ENCODE assay signal across 11 cellular contexts in genomic region chr6:165615629-165616028, GRCh38. TPM values are rescaled to one million over a fixed set of nuclear protein-coding genes. Genes with fewer than 3 reads are reported as not detected.
DNase-seq lines count a peak whose midpoint lies in the region; ATAC-seq and TF ChIP-seq lines count a peak whose summit lies in the region.
"Had no signal": no experiment of that assay in that cellular context is flagged by ENCODE, and none has a peak within 500 bp of the region (broad histone marks: within the 10 kb centered on the region; RNA-seq: fewer than 3 reads in every experiment).

No MANE protein-coding gene starts in this region.

- no peaks in the 10 kb centered on the region for H3K27me3 Mint-ChIP-seq in CD8-positive, alpha-beta T cell (ENCODE audit: low read depth)
- H3K27me3 Mint-ChIP-seq in activated naive CD8-positive, alpha-beta T cell treated with anti-CD3 and anti-CD28 coated beads for 36 hours, result no peaks in the 10 kb centered on the region

- H3K4me3 ChIP-seq in BLaER1, result peak overlapping the region; percentile 52
- no peak overlapping the region for H3K4me3 ChIP-seq in body of pancreas
- peak overlapping the region in 1 of 2 donors; percentile 20 for H3K4me3 ChIP-seq in muscle layer of colon (ENCODE audit: low read depth in 1 of 2, low read length in 2 of 2)
- H3K4me3 ChIP-seq in CD8-positive, alpha-beta T cell (ENCODE audit: low read depth, low read length), result no peak overlapping the region
- H3K4me3 ChIP-seq: SJSA1 had no signal

- intact Hi-C loops in body of pancreas (cut with DNase I), result no loop called here
- intact Hi-C loops in CD8-positive, alpha-beta T cell (cut with DNase I, micrococcal nuclease), result no loop called here

- no peak overlapping the region for H3K4me3 Mint-ChIP-seq in CD8-positive, alpha-beta T cell
- H3K4me3 Mint-ChIP-seq in activated naive CD8-positive, alpha-beta T cell treated with anti-CD3 and anti-CD28 coated beads for 36 hours, result no peak overlapping the region

- peak; percentile 57 for DNase-seq in H4 (ENCODE audit: low spot score)
- no peak for DNase-seq in body of pancreas
- no peak for DNase-seq in CD8-positive, alpha-beta T cell
- DNase-seq in NCI-H446 treated with DMSO at 0.1 percent for 48 hours (lab: John Stamatoyannopoulos, UW), result no peak
- DNase-seq in activated naive CD8-positive, alpha-beta T cell treated with anti-CD3 and anti-CD28 coated beads for 36 hours, result no peak
- DNase-seq: NCI-H1092 had no signal

- H3K27ac ChIP-seq in BLaER1, result no peak overlapping the region; the same call in 1 of the 2 replicates
- H3K27ac ChIP-seq in body of pancreas, result peak overlapping the region in 1 of 4 donors; percentile 40
- peak overlapping the region; percentile 14 for H3K27ac ChIP-seq in muscle layer of colon (ENCODE audit: low read depth, low read length)
- H3K27ac ChIP-seq in CD8-positive, alpha-beta T cell (ENCODE audit: low read depth, low read length), result no peak overlapping the region
- H3K27ac ChIP-seq: C4-2B, SJSA1 had no signal

- no peaks in the 10 kb centered on the region for H3K4me1 Mint-ChIP-seq in CD8-positive, alpha-beta T cell (ENCODE audit: low read depth)
- H3K4me1 Mint-ChIP-seq in activated naive CD8-positive, alpha-beta T cell treated with anti-CD3 and anti-CD28 coated beads for 36 hours, result no peaks in the 10 kb centered on the region

- 65 to 67% methylated on average over 5 of the region's 5 CpGs for WGBS in body of pancreas, 2 donors

- peak overlapping the region; percentile 83 for H3K4me2 ChIP-seq in BLaER1

- H3K9me3 ChIP-seq in BLaER1 (no peaks in the 10 kb centered on the region), body of pancreas (no peaks in the 10 kb centered on the region), muscle layer of colon (ENCODE audit: low read length) (no peaks in the 10 kb centered on the region)
- no peaks in the 10 kb centered on the region for H3K9me3 ChIP-seq in CD8-positive, alpha-beta T cell (ENCODE audit: low read length)
- H3K9me3 ChIP-seq: SJSA1 had no signal

- H4K20me1 ChIP-seq in BLaER1, result no peaks in the 10 kb centered on the region

- TF ChIP-seq CTCF in body of pancreas (IDR thresholded peaks at IDR 0.05), result no peak
- no peak for TF ChIP-seq CTCF in CD8-positive, alpha-beta T cell (IDR thresholded peaks at IDR 0.05)

- H3K36me3 ChIP-seq in BLaER1 (no peaks in the 10 kb centered on the region), body of pancreas (replicated peaks in 1 of 2; ENCODE audit: insufficient read depth in 1 of 2, low read depth in 2 of 2) (no peaks in the 10 kb centered on the region), muscle layer of colon (ENCODE audit: insufficient read depth, low read length) (no peaks in the 10 kb centered on the region)
- no peaks in the 10 kb centered on the region for H3K36me3 ChIP-seq in CD8-positive, alpha-beta T cell (ENCODE audit: insufficient read depth, low read length)
- H3K36me3 ChIP-seq: SJSA1 had no signal

- H3K36me3 Mint-ChIP-seq in CD8-positive, alpha-beta T cell, result no peaks in the 10 kb centered on the region
- H3K36me3 Mint-ChIP-seq in activated naive CD8-positive, alpha-beta T cell treated with anti-CD3 and anti-CD28 coated beads for 36 hours, result no peaks in the 10 kb centered on the region

- H3K27me3 ChIP-seq in BLaER1 (no peaks in the 10 kb centered on the region), body of pancreas (no peaks in the 10 kb centered on the region), muscle layer of colon (ENCODE audit: control insufficient read depth in 1 of 2, insufficient read depth in 2 of 2, low read length in 2 of 2) (no peaks in the 10 kb centered on the region)
- no peaks in the 10 kb centered on the region for H3K27me3 ChIP-seq in CD8-positive, alpha-beta T cell (ENCODE audit: insufficient read depth, low read length)
- H3K27me3 ChIP-seq: SJSA1 had no signal

- H3K9ac ChIP-seq in BLaER1 (no peak overlapping the region), muscle layer of colon (ENCODE audit: low read length) (no peak overlapping the region)

- CTCF ChIA-PET in CD8-positive, alpha-beta T cell (lab: Charles Lee), result interaction anchor here (1.6 kb wide), 1 partner anchor 17 kb away, joined by 3 read pairs; no protein-coding TSS in a partner anchor

- no peak overlapping the region for H3K27ac Mint-ChIP-seq in CD8-positive, alpha-beta T cell
- no peak overlapping the region for H3K27ac Mint-ChIP-seq in activated naive CD8-positive, alpha-beta T cell treated with anti-CD3 and anti-CD28 coated beads for 36 hours

- ATAC-seq in body of pancreas (peak; percentile 52), GM19351 (IDR thresholded peaks at IDR 0.05; ENCODE audit: unreplicated experiment) (no peak)
- no peak for ATAC-seq in CD8-positive, alpha-beta T cell

- no peaks in the 10 kb centered on the region for H3K9me3 Mint-ChIP-seq in CD8-positive, alpha-beta T cell
- H3K9me3 Mint-ChIP-seq in activated naive CD8-positive, alpha-beta T cell treated with anti-CD3 and anti-CD28 coated beads for 36 hours, result peaks cover 1% of the 10 kb centered on the region

- peaks cover 28% of the 10 kb centered on the region for H3K4me1 ChIP-seq in BLaER1
- no peaks in the 10 kb centered on the region for H3K4me1 ChIP-seq in body of pancreas
- H3K4me1 ChIP-seq in muscle layer of colon (ENCODE audit: insufficient read depth, low read length), result no peaks in the 10 kb centered on the region
- H3K4me1 ChIP-seq in CD8-positive, alpha-beta T cell (ENCODE audit: insufficient read depth, low read length), result no peaks in the 10 kb centered on the region

- POLR2A ChIA-PET in CD8-positive, alpha-beta T cell (lab: Charles Lee), result no interaction called here

- no peak for TF ChIP-seq POLR2A in body of pancreas (IDR thresholded peaks at IDR 0.05)

RNA-seq across cellular contexts. Expression of gene PDE10A, which starts 47.4 kb away (rescaled TPM):
- 2.1 and 3.1 TPM in 2 replicates for total RNA-seq in H4 (2014; rRNA removed; shearing (Covaris generic))
- total RNA-seq in body of pancreas, result 10 to 100 TPM in 1 of 2 donors, 1 to 10 TPM in 1; 3.9 to 16.8 TPM
- not detected for total RNA-seq in CD8-positive, alpha-beta T cell
- total RNA-seq in activated naive CD8-positive, alpha-beta T cell treated with anti-CD3 and anti-CD28 coated beads for 36 hours, result not detected
